9 cellular contexts compared by ENCODE assay signal in genomic region chr2:95206086-95206485, GRCh38. TPM values are rescaled to one million over a fixed set of nuclear protein-coding genes. Genes with fewer than 3 reads are reported as not detected.
DNase-seq lines count a peak whose midpoint lies in the region; ATAC-seq, FAIRE-seq and TF ChIP-seq lines count a peak whose summit lies in the region.
"Had no signal": no experiment of that assay in that cellular context is flagged by ENCODE, and none has a peak within 500 bp of the region (broad histone marks: within the 10 kb centered on the region; RNA-seq: fewer than 3 reads in every experiment).

No MANE protein-coding gene starts in this region.

- H3K27ac Mint-ChIP-seq in activated CD8-positive, alpha-beta memory T cell treated with anti-CD3 and anti-CD28 coated beads, Interleukin-2, amount 10 ng/mL, durations not matched to agents 7 days and 5 days: no peak overlapping the region
- H3K27ac Mint-ChIP-seq in WTC11: 0 out of 2 replicates have a peak overlapping the region, but pooled peaks have one; percentile 44

- peaks cover 12% of the 10 kb centered on the region for H3K4me1 Mint-ChIP-seq in activated CD8-positive, alpha-beta memory T cell treated with anti-CD3 and anti-CD28 coated beads, Interleukin-2, amount 10 ng/mL, durations not matched to agents 7 days and 5 days
- H3K4me1 Mint-ChIP-seq in WTC11: peaks cover 21% of the 10 kb centered on the region

- peaks cover 0 to 19% of the 10 kb centered on the region in 2 donors for H3K36me3 ChIP-seq in gastrocnemius medialis

- TF ChIP-seq POLR2A in gastrocnemius medialis (IDR thresholded peaks at IDR 0.05): no peak

- H3K9me3 ChIP-seq in gastrocnemius medialis: peaks cover 0 to 2% (median 0%) of the 10 kb centered on the region in 3 donors

- intact Hi-C loops in gastrocnemius medialis (cut with DNase I; ENCODE audit: low total_unique reads): loop anchor here (2.0 kb wide), 1 partner anchor 13 kb away; no protein-coding TSS in a partner anchor

- no peak for TF ChIP-seq CTCF in WTC11 (IDR thresholded peaks at IDR 0.05)
- TF ChIP-seq CTCF in gastrocnemius medialis (IDR thresholded peaks at IDR 0.05 in 4 of 5, conservative IDR thresholded peaks at IDR 0.05 in 1 of 5): no peak

- CTCF ChIA-PET in activated CD8-positive, alpha-beta memory T cell treated with anti-CD3 and anti-CD28 coated beads, Interleukin-2, amount 10 ng/mL, durations not matched to agents 7 days and 5 days (lab: Charles Lee): interaction anchor here (0.9 to 1.3 kb wide), 4 partner anchors 10 to 182 kb away, joined by 3 to 5 read pairs (median 3); partner anchors contain the start of gene MRPS5
- CTCF ChIA-PET in WTC11 (lab: Charles Lee): interaction anchor here (0.7 to 1.3 kb wide), 8 partner anchors 10 to 184 kb away, joined by 3 to 5 read pairs (median 3); partner anchors contain the start of gene ZNF2

- H3K9me3 Mint-ChIP-seq in activated CD8-positive, alpha-beta memory T cell treated with anti-CD3 and anti-CD28 coated beads, Interleukin-2, amount 10 ng/mL, durations not matched to agents 7 days and 5 days (ENCODE audit: low read depth): peaks cover 16% of the 10 kb centered on the region
- peaks cover 14% of the 10 kb centered on the region for H3K9me3 Mint-ChIP-seq in WTC11

- POLR2A ChIA-PET in WTC11 (lab: Charles Lee): interaction anchor here (0.6 kb wide), 1 partner anchor 519 kb away, joined by 3 read pairs; no protein-coding TSS in a partner anchor

- no peak for DNase-seq in activated CD8-positive, alpha-beta memory T cell treated with anti-CD3 and anti-CD28 coated beads, Interleukin-2, amount 10 ng/mL, durations not matched to agents 7 days and 5 days
- no peak for DNase-seq in activated CD8-positive, alpha-beta memory T cell treated with anti-CD3 and anti-CD28 coated beads for 24 hours
- peak; percentile 12 for DNase-seq in WTC11 (ENCODE audit: low spot score)
- DNase-seq in gastrocnemius medialis: no peak
- DNase-seq in SW 1271 (lab: John Stamatoyannopoulos, UW): no peak
- DNase-seq in GM19239 (ENCODE audit: insufficient read length, low spot score): no peak

- H3K4me3 ChIP-seq in iPS-11a (ENCODE audit: low read depth, low read length): peak overlapping the region; percentile 33
- peak overlapping the region in 3 of 4 donors; percentile 68 to 79 (median 71) for H3K4me3 ChIP-seq in gastrocnemius medialis

- in situ Hi-C loops in gastrocnemius medialis (cut with MboI; ENCODE audit: low sequenced_read_pairs in 4 of 4): loop anchor here in 1 of 4 donors (5.0 to 10.0 kb wide), 2 partner anchors 39 to 81 kb away; partner anchors contain the start of genes MRPS5 and ZNF2

- H3K27me3 ChIP-seq in gastrocnemius medialis: no peaks in the 10 kb centered on the region

- H3K4me3 Mint-ChIP-seq in activated CD8-positive, alpha-beta memory T cell treated with anti-CD3 and anti-CD28 coated beads, Interleukin-2, amount 10 ng/mL, durations not matched to agents 7 days and 5 days: peak overlapping the region; percentile 84
- H3K4me3 Mint-ChIP-seq in WTC11: peak overlapping the region; percentile 91

- FAIRE-seq in GM19239 (lab: Jason Lieb, UNC): no peak
- FAIRE-seq: GM12891 had no signal

- peak overlapping the region in 2 of 4 donors; percentile 81 to 84 for H3K27ac ChIP-seq in gastrocnemius medialis

- no peak for ATAC-seq in activated CD8-positive, alpha-beta memory T cell treated with anti-CD3 and anti-CD28 coated beads, Interleukin-2, amount 10 ng/mL, durations not matched to agents 7 days and 5 days
- no peak for ATAC-seq in WTC11
- ATAC-seq in gastrocnemius medialis: no peak
- no peak for ATAC-seq in GM18909 (IDR thresholded peaks at IDR 0.05; ENCODE audit: poor library complexity, unreplicated experiment)

- H3K4me1 ChIP-seq in gastrocnemius medialis: peaks cover 14 to 16% of the 10 kb centered on the region in 2 donors

- no peaks in the 10 kb centered on the region for H3K27me3 Mint-ChIP-seq in activated CD8-positive, alpha-beta memory T cell treated with anti-CD3 and anti-CD28 coated beads, Interleukin-2, amount 10 ng/mL, durations not matched to agents 7 days and 5 days
- peaks cover 22% of the 10 kb centered on the region for H3K27me3 Mint-ChIP-seq in WTC11 (ENCODE audit: low read depth)

- H3K36me3 Mint-ChIP-seq in activated CD8-positive, alpha-beta memory T cell treated with anti-CD3 and anti-CD28 coated beads, Interleukin-2, amount 10 ng/mL, durations not matched to agents 7 days and 5 days: peaks cover 31% of the 10 kb centered on the region
- H3K36me3 Mint-ChIP-seq in WTC11: peaks cover 20% of the 10 kb centered on the region

TF ChIP-seq in WTC11, 78 proteins besides CTCF, POLR2A, EP300 and RAD21:
- TF ChIP-seq GTF2I (CRISPR knock-in tag; conservative IDR thresholded peaks at IDR 0.05) (no peak), NFATC4 (CRISPR knock-in tag; IDR thresholded peaks at IDR 0.05) (no peak), IRF2 (CRISPR knock-in tag; IDR thresholded peaks at IDR 0.05; ENCODE audit: borderline replicate concordance, low read depth) (no peak), ZNF232 (CRISPR knock-in tag; IDR thresholded peaks at IDR 0.05) (no peak), TEAD1 (CRISPR knock-in tag; IDR thresholded peaks at IDR 0.05) (no peak), CREM (CRISPR knock-in tag; IDR thresholded peaks at IDR 0.05) (no peak), HMGXB4 (CRISPR knock-in tag; IDR thresholded peaks at IDR 0.05) (no peak), E2F5 (CRISPR knock-in tag; IDR thresholded peaks at IDR 0.05) (no peak), MLX (CRISPR knock-in tag; IDR thresholded peaks at IDR 0.05) (no peak)

RNA-seq across cellular contexts. Expression of gene ZNF892, which starts 1.2 kb away (rescaled TPM):
- total RNA-seq in activated CD8-positive, alpha-beta memory T cell treated with anti-CD3 and anti-CD28 coated beads, Interleukin-2, amount 10 ng/mL, durations not matched to agents 7 days and 5 days: 1 to 10 TPM; 3.5 to 3.9 TPM
- 9.4 to 10.8 TPM (median 10.3 TPM) in 3 replicates for total RNA-seq in WTC11 (2021)
- 1 to 10 TPM; 1.5 to 4.5 (median 2.1) TPM for total RNA-seq in gastrocnemius medialis

RNA-seq across cellular contexts. Expression of gene ZNF2, which starts 40.5 kb away (rescaled TPM):
- total RNA-seq in activated CD8-positive, alpha-beta memory T cell treated with anti-CD3 and anti-CD28 coated beads, Interleukin-2, amount 10 ng/mL, durations not matched to agents 7 days and 5 days: 1 to 10 TPM; 5.0 to 5.2 TPM
- total RNA-seq in WTC11 (2021) (2.4 to 3.5 TPM (median 3.4 TPM) in 3 replicates), gastrocnemius medialis (1 to 10 TPM; 2.4 to 3.6 (median 2.9) TPM)

RNA-seq across cellular contexts. Expression of gene ZNF514, which starts 46.4 kb away (rescaled TPM):
- total RNA-seq in activated CD8-positive, alpha-beta memory T cell treated with anti-CD3 and anti-CD28 coated beads, Interleukin-2, amount 10 ng/mL, durations not matched to agents 7 days and 5 days: 10 to 100 TPM; 12.0 to 14.2 TPM
- total RNA-seq in WTC11 (2021): 18.0 to 19.3 TPM (median 18.2 TPM) in 3 replicates
- 10 to 100 TPM in 1 of 4 donors, 1 to 10 TPM in 3; 3.8 to 11.5 (median 5.9) TPM for total RNA-seq in gastrocnemius medialis
